24 cellular contexts compared by ENCODE assay signal in genomic region chr6:99485395-99485773, GRCh38. TPM values are rescaled to one million over a fixed set of nuclear protein-coding genes. Genes with fewer than 3 reads are reported as not detected.
DNase-seq lines count a peak whose midpoint lies in the region; ATAC-seq, FAIRE-seq and TF ChIP-seq lines count a peak whose summit lies in the region.
"Had no signal": no experiment of that assay in that cellular context is flagged by ENCODE, and none has a peak within 500 bp of the region (broad histone marks: within the 10 kb centered on the region; RNA-seq: fewer than 3 reads in every experiment).

No MANE protein-coding gene starts in this region.

- peak; percentile 26 for ATAC-seq in GM18867 (IDR thresholded peaks at IDR 0.05; ENCODE audit: unreplicated experiment)
- ATAC-seq in naive B cell (ENCODE audit: low read depth in 2 of 2) = peak; percentile 51 to 57
- no peak for ATAC-seq in GM19467 (IDR thresholded peaks at IDR 0.05; ENCODE audit: unreplicated experiment)
- ATAC-seq: HCT116, Panc1, T-cell had no signal

- peak; percentile 23 for FAIRE-seq in GM12891 (lab: Jason Lieb, UNC)
- FAIRE-seq: HTR-8/SVneo had no signal

- TF ChIP-seq CTCF in OCI-LY3 (IDR thresholded peaks at IDR 0.05; ENCODE audit: low read depth, low read length) = no peak
- TF ChIP-seq CTCF in chondrocyte (IDR thresholded peaks at IDR 0.05) = no peak

- no peak overlapping the region for H2AFZ ChIP-seq in OCI-LY3 (ENCODE audit: low read depth, low read length)

- peak overlapping the region; percentile 37 for H3K4me3 ChIP-seq in OCI-LY3 (ENCODE audit: low read length)
- H3K4me3 ChIP-seq: BLaER1 had no signal

- no peaks in the 10 kb centered on the region for H4K20me1 ChIP-seq in OCI-LY3 (ENCODE audit: insufficient read depth, low read length)
- H4K20me1 ChIP-seq: BLaER1 had no signal

- no peaks in the 10 kb centered on the region for H3K9me3 ChIP-seq in OCI-LY3 (ENCODE audit: insufficient read depth, low read length)
- H3K9me3 ChIP-seq: BLaER1, SK-N-SH had no signal

- H3K36me3 ChIP-seq in OCI-LY3 (replicated peaks; ENCODE audit: low read depth, low read length) = peaks cover 17% of the 10 kb centered on the region

- H3K4me3 Mint-ChIP-seq in naive B cell = peak overlapping the region in 3 of 8 donors; percentile 61 to 87 (median 64)
- no peak overlapping the region for H3K4me3 Mint-ChIP-seq in chondrocyte (ENCODE audit: unreplicated experiment)
- H3K4me3 Mint-ChIP-seq: CD4-positive, alpha-beta T cell; T-cell; T-helper 2 cell treated with Interferon-gamma antibody and Interleukin-4, amounts not matched to agents 5 μg/mL and 100 μg/mL, for 36 hours had no signal

- H3K9me3 Mint-ChIP-seq in naive B cell (no peaks in the 10 kb centered on the region), chondrocyte (ENCODE audit: low read depth) (no peaks in the 10 kb centered on the region)
- H3K9me3 Mint-ChIP-seq: CD4-positive, alpha-beta T cell; T-cell; T-helper 2 cell treated with Interferon-gamma antibody and Interleukin-4, amounts not matched to agents 5 μg/mL and 100 μg/mL, for 36 hours had no signal

- H3K4me1 ChIP-seq in OCI-LY3 (ENCODE audit: low read length) = peaks cover 48% of the 10 kb centered on the region
- H3K4me1 ChIP-seq: BLaER1 had no signal

- peak overlapping the region; percentile 64 for H3K4me2 ChIP-seq in OCI-LY3 (ENCODE audit: low read length)
- H3K4me2 ChIP-seq: BLaER1, KMS-11, SK-N-SH had no signal

- no peaks in the 10 kb centered on the region for H3K27me3 Mint-ChIP-seq in naive B cell
- no peaks in the 10 kb centered on the region for H3K27me3 Mint-ChIP-seq in chondrocyte (ENCODE audit: low read depth)
- H3K27me3 Mint-ChIP-seq: CD4-positive, alpha-beta T cell; T-cell had no signal

- H3K27ac ChIP-seq in OCI-LY3 (ENCODE audit: low read length) = peak overlapping the region; percentile 100
- H3K27ac ChIP-seq: BLaER1, KMS-11 had no signal

- H3K27ac Mint-ChIP-seq in naive B cell = peak overlapping the region in 4 of 6 donors; percentile 55 to 92 (median 88)
- no peak overlapping the region for H3K27ac Mint-ChIP-seq in chondrocyte (ENCODE audit: unreplicated experiment)
- H3K27ac Mint-ChIP-seq: CD4-positive, alpha-beta T cell; T-cell; T-helper 2 cell treated with Interferon-gamma antibody and Interleukin-4, amounts not matched to agents 5 μg/mL and 100 μg/mL, for 36 hours had no signal

- no peak for TF ChIP-seq POLR2A in GM12891 (IDR thresholded peaks at IDR 0.05; ENCODE audit: low read depth, low read length)

- no peaks in the 10 kb centered on the region for H3K27me3 ChIP-seq in OCI-LY3 (ENCODE audit: low read depth, low read length)
- H3K27me3 ChIP-seq: BLaER1 had no signal

- DNase-seq in GM12891 (ENCODE audit: insufficient read length, low spot score) = no peak
- peak; percentile 10 for DNase-seq in naive B cell
- no peak for DNase-seq in activated effector memory CD4-positive, alpha-beta T cell treated with Interleukin-2 at 50 U/mL for 16 hours
- no peak for DNase-seq in NCI-H446 treated with DMSO at 0.1 percent for 48 hours (lab: John Stamatoyannopoulos, UW)
- DNase-seq in chondrocyte (ENCODE audit: low spot score) = no peak
- DNase-seq: CD4-positive, alpha-beta T cell; COR-L47; DMS79; NCI-H1417; NCI-H1694 treated with DMSO at 0.1 percent for 48 hours; NCI-H446; NCI-H526 treated with DMSO at 0.1 percent for 48 hours; SIG-M5; SK-N-SH; T-cell had no signal

- H3K4me1 Mint-ChIP-seq in naive B cell (peaks cover 11 to 26% (median 21%) of the 10 kb centered on the region in 3 donors), chondrocyte (ENCODE audit: low read depth) (no peaks in the 10 kb centered on the region)

- H3K79me2 ChIP-seq in OCI-LY3 (ENCODE audit: low read length) = peaks cover 5% of the 10 kb centered on the region

- H3K36me3 Mint-ChIP-seq in naive B cell = peaks cover 0 to 6% of the 10 kb centered on the region in 2 donors
- H3K36me3 Mint-ChIP-seq in chondrocyte (ENCODE audit: low read depth) = peaks cover 5% of the 10 kb centered on the region

- H3K9ac ChIP-seq in OCI-LY3 (ENCODE audit: low read length) = peak overlapping the region; percentile 79
- H3K9ac ChIP-seq: BLaER1, KMS-11, SK-N-SH had no signal

TF ChIP-seq in GM12891, 5 proteins besides CTCF, POLR2A, EP300 and RAD21:
- TF ChIP-seq POU2F2 (IDR thresholded peaks at IDR 0.05; ENCODE audit: low read depth, low read length) = no peak
- TF ChIP-seq TAF1 (IDR thresholded peaks at IDR 0.05; ENCODE audit: low read depth, low read length) = no peak
- no peak for TF ChIP-seq POLR2AphosphoS5 (IDR thresholded peaks at IDR 0.05; ENCODE audit: low read depth, low read length)
- no peak for TF ChIP-seq PAX5 (IDR thresholded peaks at IDR 0.05; ENCODE audit: insufficient read depth, low read length, severe bottlenecking)
- no peak for TF ChIP-seq SPI1 (IDR thresholded peaks at IDR 0.05; ENCODE audit: low read depth, low read length)

RNA-seq across cellular contexts. Expression of gene USP45, which starts 29.8 kb away (rescaled TPM):
- polyA plus RNA-seq in GM12891 (2012; ENCODE audit: low read depth, missing spikeins) = 5.3 TPM
- polyA plus RNA-seq in naive B cell (ENCODE audit: low read depth in 6 of 6) = 10 to 100 TPM in 2 of 6 donors, 1 to 10 TPM in 4; 7.3 to 16.1 (median 9.3) TPM
- 10.8 to 13.4 TPM (median 12.9 TPM) in 3 replicates for total RNA-seq in chondrocyte
